In the genomic region with DNA sequence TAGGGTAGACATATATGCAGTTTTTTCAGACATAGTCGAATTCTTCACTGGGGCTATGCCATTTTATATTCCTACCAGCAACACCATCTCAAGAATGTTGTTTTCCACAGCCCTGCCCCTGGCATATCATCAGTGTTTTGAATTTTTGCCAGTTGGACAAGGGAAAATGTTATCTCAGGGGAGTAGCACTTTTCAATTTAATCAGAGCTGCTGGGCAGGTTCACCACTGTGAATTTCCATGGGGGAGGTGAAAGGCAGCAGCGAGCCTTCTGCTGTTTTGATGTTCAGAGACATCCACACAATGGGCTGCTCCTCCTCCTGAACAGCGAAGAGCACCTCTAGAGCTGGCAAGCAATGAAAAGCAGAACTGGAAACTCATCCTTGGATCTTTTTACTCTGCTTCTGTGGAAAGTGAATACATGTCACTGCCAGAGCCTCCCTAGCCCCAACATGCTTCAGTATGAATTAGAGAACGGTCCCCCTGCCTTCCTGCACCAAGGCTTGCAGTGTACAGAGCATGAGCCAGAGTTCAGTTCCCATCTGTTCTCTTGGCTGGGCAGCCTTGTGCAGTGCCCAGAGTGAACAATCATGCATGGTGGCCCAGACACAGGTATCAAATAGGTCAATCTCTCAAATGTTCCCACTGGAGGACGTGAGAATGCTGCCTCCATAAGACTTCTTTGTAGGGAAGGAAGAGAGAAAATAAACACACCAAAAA, we compare ENCODE assay signal across 18 cellular contexts. TPM values are rescaled to one million over a fixed set of nuclear protein-coding genes. Genes with fewer than 3 reads are reported as not detected.
DNase-seq lines count a peak whose midpoint lies in the region; ATAC-seq and TF ChIP-seq lines count a peak whose summit lies in the region.
"Had no signal": no experiment of that assay in that cellular context is flagged by ENCODE, and none has a peak within 500 bp of the region (broad histone marks: within the 10 kb centered on the region; RNA-seq: fewer than 3 reads in every experiment).

No MANE protein-coding gene starts in this region.

- H3K4me1 Mint-ChIP-seq in mesothelial cell of epicardium, result peaks cover 44% of the 10 kb centered on the region

- no peak overlapping the region for H3K4me3 Mint-ChIP-seq in mesothelial cell of epicardium
- H3K4me3 Mint-ChIP-seq: IgD-negative memory B cell had no signal

- WGBS in testis, 2 donors, result 60 to 72% methylated on average over 5 of the region's 5 CpGs

- peak overlapping the region in 1 of 2 donors; percentile 10 for H3K27ac ChIP-seq in testis

- no peaks in the 10 kb centered on the region for H3K27me3 ChIP-seq in testis

- peak; percentile 70 for ATAC-seq in Right ventricle myocardium inferior
- ATAC-seq: GM12878 had no signal

- in situ Hi-C loops in ACHN (cut with HindIII; ENCODE audit: low pct_ligation_motif_present, low pct_unique_long_range_greater_than_20kb, low sequenced_read_pairs), result no loop called here

- H3K4me3 ChIP-seq in testis, result no peak overlapping the region
- H3K4me3 ChIP-seq: GM12878, HAP-1 had no signal

- H3K9me3 Mint-ChIP-seq in mesothelial cell of epicardium, result no peaks in the 10 kb centered on the region

- H3K4me1 ChIP-seq in testis, result peaks cover 3% of the 10 kb centered on the region
- H3K4me1 ChIP-seq: HAP-1 had no signal

- TF ChIP-seq POLR2A in testis (IDR thresholded peaks at IDR 0.05), result no peak

- DNase-seq in Right ventricle myocardium inferior (ENCODE audit: missing footprints) (no peak), cardiac septum (ENCODE audit: low spot score) (no peak), cerebellar cortex (ENCODE audit: low spot score) (peak; percentile 96), mesothelial cell of epicardium (ENCODE audit: low spot score in 2 of 2, unreplicated experiment in 2 of 2) (no peak), testis (peak; percentile 71), COLO668 (lab: John Stamatoyannopoulos, UW; ENCODE audit: unreplicated experiment) (no peak), ACHN (no peak), NOMO-1 treated with dmso at 0.1 percent for 144 hours (lab: John Stamatoyannopoulos, UW; ENCODE audit: unreplicated experiment) (no peak)
- DNase-seq: 8988T, COR-L47, NCI-H1436, NCI-H2081 treated with DMSO at 0.1 percent for 48 hours, NCI-H345, NCI-H69, SHP77 had no signal

- H3K36me3 Mint-ChIP-seq in mesothelial cell of epicardium, result peaks cover 29% of the 10 kb centered on the region

- H3K36me3 ChIP-seq in testis (ENCODE audit: low read depth, missing control alignments), result no peaks in the 10 kb centered on the region
- H3K36me3 ChIP-seq: HAP-1 had no signal

- intact Hi-C loops in Right ventricle myocardium inferior (cut with DNase I) (no loop called here), cardiac septum (cut with DNase I) (no loop called here), testis (cut with DNase I; ENCODE audit: low total_unique reads) (no loop called here)

- H3K27ac Mint-ChIP-seq in mesothelial cell of epicardium, result peak overlapping the region; percentile 87
- H3K27ac Mint-ChIP-seq: IgD-negative memory B cell had no signal

- H3K9me3 ChIP-seq in testis, result no peaks in the 10 kb centered on the region
- H3K9me3 ChIP-seq: HAP-1 had no signal

- TF ChIP-seq CTCF in mesothelial cell of epicardium (IDR thresholded peaks at IDR 0.05; ENCODE audit: unreplicated experiment), result no peak
- no peak for TF ChIP-seq CTCF in testis (IDR thresholded peaks at IDR 0.05)

- H3K27me3 Mint-ChIP-seq in mesothelial cell of epicardium (ENCODE audit: low read depth), result no peaks in the 10 kb centered on the region

RNA-seq across cellular contexts. Expression of a gene that starts 56.1 kb away (rescaled TPM):
- total RNA-seq in Right ventricle myocardium inferior, result 7.5 TPM
- 3.2 TPM for total RNA-seq in cardiac septum
- total RNA-seq in mesothelial cell of epicardium, result 22.2 to 23.6 TPM (median 23.2 TPM) in 3 replicates
- 10 to 100 TPM; 18.8 to 27.0 TPM for total RNA-seq in testis
- polyA plus RNA-seq in testis (ENCODE audit: insufficient read depth, low read depth, low replicate concordance), result 7.6 TPM

Comparison
In these comparisons a context has a peak if more than half of its experiments do, and no peak if none do; other contexts are left out.
1. DNase-seq: peak in cerebellar cortex (single experiment) and testis (single experiment); none in Right ventricle myocardium inferior (single experiment), cardiac septum (single experiment), mesothelial cell of epicardium (0 of 2), COLO668 (single experiment), ACHN (single experiment) and NOMO-1 treated with dmso at 0.1 percent for 144 hours (single experiment).